Comparison of ENCODE assay signal across 19 cellular contexts in genomic region chr2:200340527-200341224, GRCh38. TPM values are rescaled to one million over a fixed set of nuclear protein-coding genes. Genes with fewer than 3 reads are reported as not detected.
DNase-seq lines count a peak whose midpoint lies in the region; ATAC-seq and TF ChIP-seq lines count a peak whose summit lies in the region.
"Had no signal": no experiment of that assay in that cellular context is flagged by ENCODE, and none has a peak within 500 bp of the region (broad histone marks: within the 10 kb centered on the region; RNA-seq: fewer than 3 reads in every experiment).

No MANE protein-coding gene starts in this region.

- H2AK9ac ChIP-seq in IMR-90 (replicated peaks; ENCODE audit: low read depth, low read length, poor library complexity) = no peak overlapping the region

- no peak overlapping the region for H3K9ac ChIP-seq in IMR-90 (ENCODE audit: low read depth, low read length)

- H4K5ac ChIP-seq in IMR-90 (ENCODE audit: low read depth, low read length) = peak overlapping the region; percentile 47

- peak overlapping the region; percentile 48; the same call in 1 of the 2 replicates for H3K23ac ChIP-seq in IMR-90 (ENCODE audit: low read depth, low read length)

- no peaks in the 10 kb centered on the region for H3K9me3 ChIP-seq in IMR-90 (ENCODE audit: control insufficient read depth, insufficient read depth, low read length)
- H3K9me3 ChIP-seq in osteoblast (ENCODE audit: low read depth, low read length) = no peaks in the 10 kb centered on the region
- H3K9me3 ChIP-seq: body of pancreas, esophagus squamous epithelium had no signal

- peaks cover 4% of the 10 kb centered on the region; the same call in 1 of the 2 replicates for H3K36me3 ChIP-seq in IMR-90 (ENCODE audit: control insufficient read depth, insufficient read depth, low read length)
- H3K36me3 ChIP-seq in osteoblast (ENCODE audit: insufficient read depth, low read length) = no peaks in the 10 kb centered on the region
- H3K36me3 ChIP-seq: heart left ventricle had no signal

- peaks cover 26% of the 10 kb centered on the region for H3K36me3 Mint-ChIP-seq in activated T-helper 2 cell treated with anti-CD3 and anti-CD28 coated beads, Interferon-gamma antibody, Interleukin-2, Interleukin-4, amounts not matched to agents 10 μg/mL and 5 μg/mL and 100 μg/mL, durations not matched to agents 14 hours and 24 hours and 36 hours (ENCODE audit: low read depth)

- peak overlapping the region; percentile 50; the same call in 1 of the 2 replicates for H2BK20ac ChIP-seq in IMR-90 (ENCODE audit: low read depth, low read length)

- H3K79me1 ChIP-seq in IMR-90 (ENCODE audit: low read depth in 1 of 2, low read length in 2 of 2) = peaks cover 31 to 60% of the 10 kb centered on the region in 2 experiments

- DNase-seq in IMR-90 = peak; percentile 23
- DNase-seq in activated T-helper 2 cell treated with anti-CD3 and anti-CD28 coated beads, Interferon-gamma antibody, Interleukin-2, Interleukin-4, amounts not matched to agents 10 μg/mL and 5 μg/mL and 100 μg/mL, durations not matched to agents 14 hours and 24 hours and 36 hours (ENCODE audit: low spot score) = no peak
- DNase-seq in fibroblast of pulmonary artery (ENCODE audit: low read depth) = peak; percentile 63
- DNase-seq in osteoblast (ENCODE audit: insufficient read length, low spot score, missing footprints) = no peak
- no peak for DNase-seq in globus pallidus (ENCODE audit: low spot score)
- DNase-seq in cerebellar cortex (ENCODE audit: low spot score) = no peak
- DNase-seq: activated CD4-positive, alpha-beta memory T cell treated with anti-CD3 and anti-CD28 coated beads, Interleukin-2, amount 10 ng/mL, durations not matched to agents 7 days and 5 days; activated naive CD4-positive, alpha-beta T cell treated with anti-CD3 and anti-CD28 coated beads, Interleukin-2, amount 50 U/mL, for 16 hours; activated T-cell treated with anti-CD3 and anti-CD28 coated beads, Interleukin-2, amount 50 U/mL, for 1 hour; body of pancreas; DMS79 treated with DMSO at 0.1 percent for 48 hours; esophagus squamous epithelium; heart left ventricle; mesendoderm; NCI-H1694 treated with DMSO at 0.1 percent for 48 hours; retina; SHP77 had no signal

- H3K9me3 Mint-ChIP-seq in activated T-helper 2 cell treated with anti-CD3 and anti-CD28 coated beads, Interferon-gamma antibody, Interleukin-2, Interleukin-4, amounts not matched to agents 10 μg/mL and 5 μg/mL and 100 μg/mL, durations not matched to agents 14 hours and 24 hours and 36 hours = peaks cover 12% of the 10 kb centered on the region
- H3K9me3 Mint-ChIP-seq: stimulated activated naive CD8-positive, alpha-beta T cell treated with anti-CD3 and anti-CD28 coated beads, Interleukin-15, Interleukin-2, amounts not matched to agents 100 ng/mL and 50 ng/mL, for 24 hours had no signal

- no peak overlapping the region for H2BK15ac ChIP-seq in IMR-90 (ENCODE audit: low read depth, low read length)

- dilution Hi-C loops in IMR-90 (cut with HindIII; ENCODE audit: low sequenced_read_pairs, unreplicated experiment) = no loop called here

- H3K4me2 ChIP-seq in IMR-90 (ENCODE audit: low read depth, low read length) (no peak overlapping the region), osteoblast (ENCODE audit: insufficient read depth, low read length) (no peak overlapping the region)

- in situ Hi-C loops in IMR-90 (cut with MboI; ENCODE audit: low sequenced_read_pairs) = no loop called here

- peaks cover 18% of the 10 kb centered on the region for H3K9me1 ChIP-seq in IMR-90 (ENCODE audit: insufficient read depth, low read length)

- H4K8ac ChIP-seq in IMR-90 (ENCODE audit: low read depth in 2 of 2, low read length in 2 of 2) = peak overlapping the region in 1 of 2 experiments; percentile 24; a peak in 1 of 4 replicates

- peaks cover 25% of the 10 kb centered on the region for H3K4me1 Mint-ChIP-seq in activated T-helper 2 cell treated with anti-CD3 and anti-CD28 coated beads, Interferon-gamma antibody, Interleukin-2, Interleukin-4, amounts not matched to agents 10 μg/mL and 5 μg/mL and 100 μg/mL, durations not matched to agents 14 hours and 24 hours and 36 hours (ENCODE audit: low read depth)

- ATAC-seq in IMR-90 (ENCODE audit: low read depth) (no peak), GM18870 (IDR thresholded peaks at IDR 0.05; ENCODE audit: unreplicated experiment) (no peak)
- ATAC-seq: body of pancreas had no signal

- H3K27ac ChIP-seq in IMR-90 (ENCODE audit: insufficient read depth, low read length) = peak overlapping the region; percentile 31; the same call in 1 of the 2 replicates
- H3K27ac ChIP-seq in osteoblast (ENCODE audit: low read depth, low read length) = peak overlapping the region; percentile 62
- H3K27ac ChIP-seq: body of pancreas, esophagus squamous epithelium had no signal

- no peak for TF ChIP-seq POLR2A in IMR-90 (IDR thresholded peaks at IDR 0.05; ENCODE audit: low read depth, low read length)

- H4K20me1 ChIP-seq in IMR-90 (ENCODE audit: insufficient read depth, low read length) = peaks cover 35% of the 10 kb centered on the region
- no peaks in the 10 kb centered on the region for H4K20me1 ChIP-seq in osteoblast (ENCODE audit: insufficient read depth, low read length)

- H2BK5ac ChIP-seq in IMR-90 (ENCODE audit: low read depth, low read length, poor library complexity, severe bottlenecking) = no peak overlapping the region

- H3K4me1 ChIP-seq in IMR-90 (ENCODE audit: control insufficient read depth, insufficient read depth, low read length) = peaks cover 11% of the 10 kb centered on the region
- H3K4me1 ChIP-seq in osteoblast (ENCODE audit: insufficient read depth, low read length) = peaks cover 32% of the 10 kb centered on the region

- H3K4me3 ChIP-seq in IMR-90 (ENCODE audit: insufficient read depth, low read depth, low read length) (no peak overlapping the region), fibroblast of pulmonary artery (replicated peaks; ENCODE audit: low read depth, low read length) (no peak overlapping the region), osteoblast (ENCODE audit: insufficient read depth, low read length) (no peak overlapping the region)
- H3K4me3 ChIP-seq: body of pancreas, esophagus squamous epithelium, heart left ventricle had no signal

- 0 out of 2 replicates have a peak overlapping the region, but pooled peaks have one; percentile 39 for H3K18ac ChIP-seq in IMR-90 (ENCODE audit: low read depth, low read length)

- H3K4me3 Mint-ChIP-seq in activated T-helper 2 cell treated with anti-CD3 and anti-CD28 coated beads, Interferon-gamma antibody, Interleukin-2, Interleukin-4, amounts not matched to agents 10 μg/mL and 5 μg/mL and 100 μg/mL, durations not matched to agents 14 hours and 24 hours and 36 hours (ENCODE audit: low read depth) = no peak overlapping the region
- H3K4me3 Mint-ChIP-seq: activated CD4-positive, alpha-beta memory T cell treated with anti-CD3 and anti-CD28 coated beads, Interleukin-2, amount 10 ng/mL, durations not matched to agents 7 days and 5 days; stimulated activated naive CD8-positive, alpha-beta T cell treated with anti-CD3 and anti-CD28 coated beads, Interleukin-15, Interleukin-2, amounts not matched to agents 100 ng/mL and 50 ng/mL, for 24 hours had no signal

- peak overlapping the region; percentile 36; the same call in 1 of the 2 replicates for H2BK120ac ChIP-seq in IMR-90 (ENCODE audit: low read depth, low read length)

- no peak overlapping the region for H3K56ac ChIP-seq in IMR-90 (ENCODE audit: extremely low read depth, insufficient read depth, low read length)

- CTCF ChIA-PET in IMR-90 (lab: Yijun Ruan, JAX) = no interaction called here

- no CpG with 5 or more reads among the region's 6 CpGs for WGBS in IMR-90 (ENCODE audit: extremely low coverage in 2 of 2, insufficient read length in 1 of 2), 2 experiments

- H3K14ac ChIP-seq in IMR-90 (replicated peaks; ENCODE audit: low read depth, low read length) = peak overlapping the region; percentile 1; the same call in 1 of the 2 replicates

- BruUV-seq in IMR-90 (replicated peaks; lab: Mats Ljungman, UMichigan) = no TSS peak

- intact Hi-C loops in IMR-90 (cut with micrococcal nuclease) = no loop called here
- intact Hi-C loops in activated T-helper 2 cell treated with anti-CD3 and anti-CD28 coated beads, Interferon-gamma antibody, Interleukin-2, Interleukin-4, amounts not matched to agents 10 μg/mL and 5 μg/mL and 100 μg/mL, durations not matched to agents 14 hours and 24 hours and 36 hours (cut with micrococcal nuclease) = loop anchor here (1.0 to 5.0 kb wide), 2 partner anchors 18 to 33 kb away; partner anchors contain the start of gene SPATS2L

- peaks cover 84% of the 10 kb centered on the region for H3K79me2 ChIP-seq in osteoblast (ENCODE audit: insufficient read depth, low read length)

- no peak for TF ChIP-seq RAD21 in IMR-90 (IDR thresholded peaks at IDR 0.05; ENCODE audit: low read length)

- peak overlapping the region; percentile 56 for H2AK5ac ChIP-seq in IMR-90 (ENCODE audit: low read depth, low read length)

- no peak overlapping the region for H2AFZ ChIP-seq in IMR-90 (replicated peaks; ENCODE audit: low read length, poor library complexity)
- no peak overlapping the region for H2AFZ ChIP-seq in osteoblast (ENCODE audit: low read length)

- H3K27me3 Mint-ChIP-seq in activated T-helper 2 cell treated with anti-CD3 and anti-CD28 coated beads, Interferon-gamma antibody, Interleukin-2, Interleukin-4, amounts not matched to agents 10 μg/mL and 5 μg/mL and 100 μg/mL, durations not matched to agents 14 hours and 24 hours and 36 hours (ENCODE audit: low read depth) = no peaks in the 10 kb centered on the region
- H3K27me3 Mint-ChIP-seq: activated CD4-positive, alpha-beta memory T cell treated with anti-CD3 and anti-CD28 coated beads, Interleukin-2, amount 10 ng/mL, durations not matched to agents 7 days and 5 days; stimulated activated naive CD8-positive, alpha-beta T cell treated with anti-CD3 and anti-CD28 coated beads, Interleukin-15, Interleukin-2, amounts not matched to agents 100 ng/mL and 50 ng/mL, for 24 hours had no signal

- H3K27ac Mint-ChIP-seq in activated T-helper 2 cell treated with anti-CD3 and anti-CD28 coated beads, Interferon-gamma antibody, Interleukin-2, Interleukin-4, amounts not matched to agents 10 μg/mL and 5 μg/mL and 100 μg/mL, durations not matched to agents 14 hours and 24 hours and 36 hours = peak overlapping the region; percentile 15
- H3K27ac Mint-ChIP-seq: activated CD4-positive, alpha-beta memory T cell treated with anti-CD3 and anti-CD28 coated beads, Interleukin-2, amount 10 ng/mL, durations not matched to agents 7 days and 5 days; stimulated activated naive CD8-positive, alpha-beta T cell treated with anti-CD3 and anti-CD28 coated beads, Interleukin-15, Interleukin-2, amounts not matched to agents 100 ng/mL and 50 ng/mL, for 24 hours had no signal

- peak overlapping the region; percentile 19; the same call in 1 of the 2 replicates for H3K4ac ChIP-seq in IMR-90 (ENCODE audit: low read depth, low read length)

- peak overlapping the region; percentile 10; the same call in 1 of the 2 replicates for H4K91ac ChIP-seq in IMR-90 (ENCODE audit: insufficient read depth, low read depth, low read length)

- POLR2A ChIA-PET in IMR-90 (lab: Charles Lee; ENCODE audit: unreplicated experiment) = no interaction called here

- H3K27me3 ChIP-seq in IMR-90 (ENCODE audit: control insufficient read depth, insufficient read depth, low read length) = no peaks in the 10 kb centered on the region
- H3K27me3 ChIP-seq in osteoblast (ENCODE audit: insufficient read depth, low read length) = no peaks in the 10 kb centered on the region
- H3K27me3 ChIP-seq: body of pancreas, esophagus squamous epithelium, heart left ventricle had no signal

- no peak for TF ChIP-seq CTCF in IMR-90 (conservative IDR thresholded peaks at IDR 0.05; ENCODE audit: low read depth, low read length)
- no peak for TF ChIP-seq CTCF in fibroblast of pulmonary artery (IDR thresholded peaks at IDR 0.05; ENCODE audit: low read length, missing control alignments)
- TF ChIP-seq CTCF in osteoblast (IDR thresholded peaks at IDR 0.05; ENCODE audit: extremely low read depth, low read depth, low read length) = no peak

RNA-seq across cellular contexts. Expression of gene SPATS2L, which starts 34.2 kb away (rescaled TPM):
- 118 and 145 TPM in 2 replicates for total RNA-seq in IMR-90 (2012; rRNA removed)
- 155 and 175 TPM in 2 replicates for polyA plus RNA-seq in IMR-90 (2012; rRNA removed)
- 85.4 and 86.8 TPM in 2 replicates for polyA plus RNA-seq in IMR-90 (2012; cell fraction: cytosol; rRNA removed)
- polyA plus RNA-seq in IMR-90 (2012; cell fraction: nucleus; rRNA removed; ENCODE audit: low replicate concordance) = 65.5 and 124 TPM in 2 replicates
- 57.5 and 62.2 TPM in 2 replicates for total RNA-seq in activated T-helper 2 cell treated with anti-CD3 and anti-CD28 coated beads, Interferon-gamma antibody, Interleukin-2, Interleukin-4, amounts not matched to agents 10 μg/mL and 5 μg/mL and 100 μg/mL, durations not matched to agents 14 hours and 24 hours and 36 hours
- total RNA-seq in osteoblast = 74.6 and 85.2 TPM in 2 replicates

Comparison
In these comparisons a context has a peak if more than half of its experiments do, and no peak if none do; other contexts are left out.
1. DNase-seq: peak in IMR-90 (single experiment) and fibroblast of pulmonary artery (single experiment); none in activated T-helper 2 cell treated with anti-CD3 and anti-CD28 coated beads, Interferon-gamma antibody, Interleukin-2, Interleukin-4, amounts not matched to agents 10 μg/mL and 5 μg/mL and 100 μg/mL, durations not matched to agents 14 hours and 24 hours and 36 hours (single experiment), osteoblast (single experiment), globus pallidus (single experiment) and cerebellar cortex (single experiment).